ENCODE assay signal across 22 cellular contexts in the genomic region with DNA sequence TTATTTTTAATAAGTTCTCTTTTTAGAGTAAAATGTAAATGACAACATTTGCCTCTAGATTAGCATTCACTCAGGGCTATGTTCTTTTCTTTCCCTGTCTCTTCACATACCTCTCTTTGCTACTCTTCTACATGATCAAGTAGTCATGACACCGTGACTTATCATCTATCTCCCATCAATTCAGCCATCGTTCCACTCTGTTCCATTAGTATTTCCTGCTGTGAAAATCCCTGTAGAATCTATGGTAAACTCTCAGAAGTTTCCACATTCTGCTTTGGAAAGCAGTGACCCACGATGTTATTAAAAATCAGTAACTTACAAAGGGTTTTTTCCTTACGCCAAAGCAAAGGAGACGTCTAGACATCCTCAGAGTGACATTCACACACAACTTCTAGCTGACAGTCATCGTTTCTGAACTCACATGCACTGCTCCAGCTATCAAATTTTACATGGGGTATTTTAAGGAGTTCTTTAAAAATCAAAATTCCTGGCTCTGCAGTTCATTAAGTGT.
DNase-seq lines count a peak whose midpoint lies in the region; ATAC-seq and TF ChIP-seq lines count a peak whose summit lies in the region.
"Had no signal": no experiment of that assay in that cellular context is flagged by ENCODE, and none has a peak within 500 bp of the region (broad histone marks: within the 10 kb centered on the region; RNA-seq: fewer than 3 reads in every experiment).

No MANE protein-coding gene starts in this region.

- H3K4ac ChIP-seq in neuronal stem cell (ENCODE audit: low read length): no peak overlapping the region

- H3K4me2 ChIP-seq in neuronal stem cell (ENCODE audit: insufficient read depth, low read length, poor library complexity, severe bottlenecking): no peak overlapping the region

- intact Hi-C loops in esophagus muscularis mucosa (cut with DNase I) (loop anchor here (5.0 kb wide), 1 partner anchor 56 kb away; no protein-coding TSS in a partner anchor), uterus (cut with DNase I; ENCODE audit: low total_unique reads) (no loop called here)

- peak overlapping the region; percentile 78 for H3K27ac ChIP-seq in RWPE2 (ENCODE audit: poor library complexity, severe bottlenecking)
- peak overlapping the region; percentile 50 to 79 (median 78) for H3K27ac ChIP-seq in esophagus muscularis mucosa (replicated peaks in 1 of 4)
- no peak overlapping the region for H3K27ac ChIP-seq in neuronal stem cell (replicated peaks; ENCODE audit: low read length)
- H3K27ac ChIP-seq in uterus: peak overlapping the region; percentile 2 to 35
- H3K27ac ChIP-seq: cardiac muscle cell, right lobe of liver, vagina had no signal

- TF ChIP-seq POLR2A in esophagus muscularis mucosa (IDR thresholded peaks at IDR 0.05; ENCODE audit: low read depth) (no peak), uterus (IDR thresholded peaks at IDR 0.05) (no peak)

- 84% methylated on average over 6 of the region's 6 CpGs for WGBS in esophagus muscularis mucosa
- WGBS in neuronal stem cell (ENCODE audit: extremely low coverage in 2 of 2, insufficient read length in 2 of 2, insufficient replicate concordance in 1 of 2), 2 donors: no CpG with 5 or more reads among the region's 6 CpGs

- H3K9me3 ChIP-seq in RWPE2 (ENCODE audit: severe bottlenecking): no peaks in the 10 kb centered on the region
- H3K9me3 ChIP-seq in esophagus muscularis mucosa: no peaks in the 10 kb centered on the region
- H3K9me3 ChIP-seq in neuronal stem cell (replicated peaks in 1 of 2; ENCODE audit: control insufficient read depth in 2 of 2, insufficient read depth in 1 of 2, low read depth in 1 of 2, low read length in 2 of 2): no peaks in the 10 kb centered on the region
- H3K9me3 ChIP-seq in uterus: no peaks in the 10 kb centered on the region
- H3K9me3 ChIP-seq in HAP-1: no peaks in the 10 kb centered on the region
- H3K9me3 ChIP-seq: esophagus squamous epithelium, right lobe of liver, vagina had no signal

- H3K4me3 ChIP-seq in RWPE2 (ENCODE audit: severe bottlenecking): no peak overlapping the region
- no peak overlapping the region for H3K4me3 ChIP-seq in esophagus muscularis mucosa
- no peak overlapping the region for H3K4me3 ChIP-seq in neuronal stem cell (ENCODE audit: low read length in 2 of 2)
- H3K4me3 ChIP-seq in uterus: no peak overlapping the region
- H3K4me3 ChIP-seq in HAP-1: no peak overlapping the region
- H3K4me3 ChIP-seq: cardiac muscle cell, esophagus squamous epithelium, right lobe of liver, vagina had no signal

- no peak for TF ChIP-seq EP300 in esophagus muscularis mucosa (IDR thresholded peaks at IDR 0.05)

- no peak overlapping the region for H2BK12ac ChIP-seq in neuronal stem cell (ENCODE audit: low read length)

- H3K9ac ChIP-seq in neuronal stem cell (ENCODE audit: low read depth, low read length, poor library complexity): no peak overlapping the region

- no peak overlapping the region for H3K14ac ChIP-seq in neuronal stem cell (ENCODE audit: low read length)

- H3K27me3 ChIP-seq in RWPE2 (ENCODE audit: insufficient read depth, poor library complexity, severe bottlenecking) (no peaks in the 10 kb centered on the region), esophagus muscularis mucosa (no peaks in the 10 kb centered on the region), neuronal stem cell (ENCODE audit: control insufficient read depth in 3 of 3, insufficient read depth in 3 of 3, low read depth in 1 of 3, low read length in 3 of 3) (no peaks in the 10 kb centered on the region), uterus (no peaks in the 10 kb centered on the region), HAP-1 (ENCODE audit: low read depth) (no peaks in the 10 kb centered on the region)
- H3K27me3 ChIP-seq: cardiac muscle cell, esophagus squamous epithelium, right lobe of liver, vagina had no signal

- H3K36me3 ChIP-seq in RWPE2 (ENCODE audit: low read depth): peaks cover 36% of the 10 kb centered on the region
- peaks cover 0 to under 1% (median 0%) of the 10 kb centered on the region in 4 donors for H3K36me3 ChIP-seq in esophagus muscularis mucosa
- peaks cover 0 to 1% of the 10 kb centered on the region in 2 donors for H3K36me3 ChIP-seq in neuronal stem cell (replicated peaks in 1 of 2; ENCODE audit: control insufficient read depth in 2 of 2, insufficient read depth in 2 of 2, low read length in 2 of 2)
- no peaks in the 10 kb centered on the region for H3K36me3 ChIP-seq in uterus
- H3K36me3 ChIP-seq in HAP-1 (replicated peaks): no peaks in the 10 kb centered on the region
- H3K36me3 ChIP-seq: cardiac muscle cell, esophagus squamous epithelium, right lobe of liver, vagina had no signal

- H4K8ac ChIP-seq in neuronal stem cell (ENCODE audit: low read depth, low read length): no peak overlapping the region

- H3K23ac ChIP-seq in neuronal stem cell (ENCODE audit: low read depth, low read length, poor library complexity): no peak overlapping the region

- no peak overlapping the region for H2BK5ac ChIP-seq in neuronal stem cell (ENCODE audit: low read length)

- TF ChIP-seq CTCF in RWPE2 (IDR thresholded peaks at IDR 0.05; ENCODE audit: poor library complexity, severe bottlenecking): no peak
- TF ChIP-seq CTCF in esophagus muscularis mucosa (IDR thresholded peaks at IDR 0.05): no peak
- TF ChIP-seq CTCF in uterus (IDR thresholded peaks at IDR 0.05): no peak

- H2BK15ac ChIP-seq in neuronal stem cell (ENCODE audit: low read length): no peak overlapping the region

- DNase-seq in RWPE2 (ENCODE audit: low spot score) (no peak), esophagus muscularis mucosa (ENCODE audit: extremely low spot score) (no peak), neuronal stem cell (ENCODE audit: low spot score) (no peak), uterus (no peak), NCI-H524 treated with DMSO at 0.1 percent for 48 hours (lab: John Stamatoyannopoulos, UW) (no peak), HAP-1 (ENCODE audit: low spot score in 2 of 2) (no peak)
- DNase-seq: activated CD4-positive, CD25-positive, alpha-beta regulatory T cell treated with anti-CD3 and anti-CD28 coated beads, Interleukin-2, amount 50 U/mL, for 72 hours; activated CD8-positive, alpha-beta memory T cell treated with anti-CD3 and anti-CD28 coated beads for 24 hours; activated naive CD8-positive, alpha-beta T cell treated with anti-CD3 and anti-CD28 coated beads, Interleukin-2, amount 10 ng/mL, durations not matched to agents 7 days and 5 days; COR-L47; effector CD4-positive, alpha-beta T cell; esophagus squamous epithelium; head of caudate nucleus; KG1; OCI-M1; right lobe of liver; stimulated activated CD4-positive, alpha-beta T cell treated with anti-CD3 and anti-CD28 coated beads, Interleukin-2, amount 100 ng/mL, for 24 hours; stimulated activated naive CD8-positive, alpha-beta T cell treated with anti-CD3 and anti-CD28 coated beads, Interleukin-15, amount 100 ng/mL, for 72 hours; T-helper 9 cell had no signal

- H2AFZ ChIP-seq in neuronal stem cell (ENCODE audit: low read length): peak overlapping the region; percentile 16

- H2AK5ac ChIP-seq in neuronal stem cell (ENCODE audit: low read depth, low read length): no peak overlapping the region

- in situ Hi-C loops in HAP-1 (cut with MboI; ENCODE audit: low sequenced_read_pairs): no loop called here

- H3K4me1 ChIP-seq in RWPE2 (ENCODE audit: insufficient read depth, poor library complexity, severe bottlenecking) (peaks cover 54% of the 10 kb centered on the region), esophagus muscularis mucosa (peaks cover 34 to 81% (median 76%) of the 10 kb centered on the region in 4 donors), neuronal stem cell (ENCODE audit: control insufficient read depth in 2 of 2, insufficient read depth in 1 of 2, low read depth in 1 of 2, low read length in 2 of 2) (peaks cover 2 to 15% of the 10 kb centered on the region in 2 donors), uterus (peaks cover 0 to 7% of the 10 kb centered on the region in 2 donors), HAP-1 (peaks cover 24% of the 10 kb centered on the region)
- H3K4me1 ChIP-seq: right lobe of liver, vagina had no signal

- ATAC-seq in RWPE2 (ENCODE audit: low read depth) (no peak), HG02970 (IDR thresholded peaks at IDR 0.05; ENCODE audit: low FRiP score, unreplicated experiment) (no peak)
- ATAC-seq: right lobe of liver; stimulated activated naive CD8-positive, alpha-beta T cell treated with anti-CD3 and anti-CD28 coated beads, Interleukin-15, amount 100 ng/mL, for 72 hours had no signal

- H4K91ac ChIP-seq in neuronal stem cell (ENCODE audit: low read depth, low read length, poor library complexity): no peak overlapping the region

- H3K18ac ChIP-seq in neuronal stem cell (ENCODE audit: low read length): no peak overlapping the region

- H2BK120ac ChIP-seq in neuronal stem cell (ENCODE audit: low read depth, low read length): no peak overlapping the region

- H3K79me1 ChIP-seq in neuronal stem cell (ENCODE audit: low read depth, low read length): no peaks in the 10 kb centered on the region
